1 cellular context compared by ENCODE assay signal in the genomic region with DNA sequence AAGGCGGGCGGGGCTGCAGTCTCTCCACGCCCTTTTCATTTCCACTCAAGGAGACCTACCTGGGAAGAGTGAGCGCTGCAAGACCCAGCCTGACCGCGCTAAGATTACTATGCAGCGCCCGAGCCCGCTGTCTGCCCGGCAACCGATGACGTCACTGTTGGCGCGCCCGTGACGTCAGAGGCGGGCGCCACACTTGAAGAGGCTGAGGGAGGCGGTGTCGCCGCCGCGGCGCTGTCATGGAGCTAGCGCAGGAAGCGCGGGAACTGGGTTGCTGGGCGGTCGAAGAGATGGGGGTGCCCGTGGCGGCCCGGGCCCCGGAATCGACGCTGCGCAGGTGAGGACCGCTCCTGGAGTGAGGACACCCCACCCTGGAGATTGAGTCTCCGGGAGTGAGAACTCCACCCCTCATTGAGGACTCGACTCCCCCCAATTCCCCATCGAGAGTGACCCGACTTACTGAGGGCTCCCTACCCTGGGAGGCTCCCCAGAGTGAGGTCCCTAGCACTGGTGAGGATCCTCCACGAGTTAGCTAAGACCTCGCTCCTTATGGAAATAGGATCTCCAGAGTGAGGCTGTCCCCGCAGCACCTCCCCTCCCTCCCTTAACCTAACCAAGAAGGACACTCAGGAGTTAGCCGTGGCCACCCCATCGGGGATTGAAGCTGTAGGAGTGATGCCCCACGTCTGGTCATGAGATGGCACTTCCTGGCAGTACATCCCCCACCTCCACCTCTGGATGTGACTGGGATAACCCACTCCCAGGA.
A peak's percentile ranks its signal among the peaks of the same experiment; 100 is the strongest.
TF ChIP-seq lines count a peak whose summit lies in the region.

Gene HAUS5, plus strand, starts transcription at position 177 of the 763 bp plus-strand sequence. Its CDS starts 60 bp downstream, at position 237.

TF ChIP-seq in HepG2, 621 proteins besides CTCF, POLR2A, EP300 and RAD21 (continued from another document and continues in another):
- TF ChIP-seq E2F1 (CRISPR knock-in tag; IDR thresholded peaks at IDR 0.05), result peak; percentile 91
- TF ChIP-seq, protein P1, sequence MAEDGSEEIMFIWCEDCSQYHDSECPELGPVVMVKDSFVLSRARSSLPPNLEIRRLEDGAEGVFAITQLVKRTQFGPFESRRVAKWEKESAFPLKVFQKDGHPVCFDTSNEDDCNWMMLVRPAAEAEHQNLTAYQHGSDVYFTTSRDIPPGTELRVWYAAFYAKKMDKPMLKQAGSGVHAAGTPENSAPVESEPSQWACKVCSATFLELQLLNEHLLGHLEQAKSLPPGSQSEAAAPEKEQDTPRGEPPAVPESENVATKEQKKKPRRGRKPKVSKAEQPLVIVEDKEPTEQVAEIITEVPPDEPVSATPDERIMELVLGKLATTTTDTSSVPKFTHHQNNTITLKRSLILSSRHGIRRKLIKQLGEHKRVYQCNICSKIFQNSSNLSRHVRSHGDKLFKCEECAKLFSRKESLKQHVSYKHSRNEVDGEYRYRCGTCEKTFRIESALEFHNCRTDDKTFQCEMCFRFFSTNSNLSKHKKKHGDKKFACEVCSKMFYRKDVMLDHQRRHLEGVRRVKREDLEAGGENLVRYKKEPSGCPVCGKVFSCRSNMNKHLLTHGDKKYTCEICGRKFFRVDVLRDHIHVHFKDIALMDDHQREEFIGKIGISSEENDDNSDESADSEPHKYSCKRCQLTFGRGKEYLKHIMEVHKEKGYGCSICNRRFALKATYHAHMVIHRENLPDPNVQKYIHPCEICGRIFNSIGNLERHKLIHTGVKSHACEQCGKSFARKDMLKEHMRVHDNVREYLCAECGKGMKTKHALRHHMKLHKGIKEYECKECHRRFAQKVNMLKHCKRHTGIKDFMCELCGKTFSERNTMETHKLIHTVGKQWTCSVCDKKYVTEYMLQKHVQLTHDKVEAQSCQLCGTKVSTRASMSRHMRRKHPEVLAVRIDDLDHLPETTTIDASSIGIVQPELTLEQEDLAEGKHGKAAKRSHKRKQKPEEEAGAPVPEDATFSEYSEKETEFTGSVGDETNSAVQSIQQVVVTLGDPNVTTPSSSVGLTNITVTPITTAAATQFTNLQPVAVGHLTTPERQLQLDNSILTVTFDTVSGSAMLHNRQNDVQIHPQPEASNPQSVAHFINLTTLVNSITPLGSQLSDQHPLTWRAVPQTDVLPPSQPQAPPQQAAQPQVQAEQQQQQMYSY (CRISPR knock-in tag; IDR thresholded peaks at IDR 0.05), result no peak
- TF ChIP-seq SAP130 (CRISPR knock-in tag; IDR thresholded peaks at IDR 0.05; ENCODE audit: low read depth), result peak; percentile 98
- no peak for TF ChIP-seq ZNF17 (CRISPR knock-in tag; IDR thresholded peaks at IDR 0.05)
- TF ChIP-seq ZNF343 (CRISPR knock-in tag; IDR thresholded peaks at IDR 0.05), result no peak
- peak; percentile 77; the same call in 1 of the 2 replicates for TF ChIP-seq ZNF563 (CRISPR knock-in tag; IDR thresholded peaks at IDR 0.05)
- TF ChIP-seq, protein P2, sequence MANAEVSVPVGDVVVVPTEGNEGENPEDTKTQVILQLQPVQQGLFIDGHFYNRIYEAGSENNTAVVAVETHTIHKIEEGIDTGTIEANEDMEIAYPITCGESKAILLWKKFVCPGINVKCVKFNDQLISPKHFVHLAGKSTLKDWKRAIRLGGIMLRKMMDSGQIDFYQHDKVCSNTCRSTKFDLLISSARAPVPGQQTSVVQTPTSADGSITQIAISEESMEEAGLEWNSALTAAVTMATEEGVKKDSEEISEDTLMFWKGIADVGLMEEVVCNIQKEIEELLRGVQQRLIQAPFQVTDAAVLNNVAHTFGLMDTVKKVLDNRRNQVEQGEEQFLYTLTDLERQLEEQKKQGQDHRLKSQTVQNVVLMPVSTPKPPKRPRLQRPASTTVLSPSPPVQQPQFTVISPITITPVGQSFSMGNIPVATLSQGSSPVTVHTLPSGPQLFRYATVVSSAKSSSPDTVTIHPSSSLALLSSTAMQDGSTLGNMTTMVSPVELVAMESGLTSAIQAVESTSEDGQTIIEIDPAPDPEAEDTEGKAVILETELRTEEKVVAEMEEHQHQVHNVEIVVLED (CRISPR knock-in tag; IDR thresholded peaks at IDR 0.05; ENCODE audit: borderline replicate concordance), result peak; percentile 75; the same call in 1 of the 2 replicates
- 0 out of 2 replicates have a peak, but pooled peaks have one; percentile 36 for TF ChIP-seq KLF6 (CRISPR knock-in tag; IDR thresholded peaks at IDR 0.05)
- TF ChIP-seq ISL2 (CRISPR knock-in tag; IDR thresholded peaks at IDR 0.05), result 0 out of 2 replicates have a peak, but pooled peaks have one; percentile 33
- no peak for TF ChIP-seq ZNF879 (CRISPR knock-in tag; IDR thresholded peaks at IDR 0.05)
- no peak for TF ChIP-seq ZNF446 (CRISPR knock-in tag; IDR thresholded peaks at IDR 0.05)
- TF ChIP-seq SNRNP70 (IDR thresholded peaks at IDR 0.05; ENCODE audit: low read depth, low read length), result no peak
- TF ChIP-seq GTF2F1 (IDR thresholded peaks at IDR 0.05; ENCODE audit: low read length), result no peak
- TF ChIP-seq SOX13 (IDR thresholded peaks at IDR 0.05), result no peak
- peak in 1 of 2 experiments; percentile 42; a peak in 2 of 4 replicates for TF ChIP-seq SOX13 (CRISPR knock-in tag; conservative IDR thresholded peaks at IDR 0.05 in 1 of 2, IDR thresholded peaks at IDR 0.05 in 1 of 2)
- TF ChIP-seq, protein P3, sequence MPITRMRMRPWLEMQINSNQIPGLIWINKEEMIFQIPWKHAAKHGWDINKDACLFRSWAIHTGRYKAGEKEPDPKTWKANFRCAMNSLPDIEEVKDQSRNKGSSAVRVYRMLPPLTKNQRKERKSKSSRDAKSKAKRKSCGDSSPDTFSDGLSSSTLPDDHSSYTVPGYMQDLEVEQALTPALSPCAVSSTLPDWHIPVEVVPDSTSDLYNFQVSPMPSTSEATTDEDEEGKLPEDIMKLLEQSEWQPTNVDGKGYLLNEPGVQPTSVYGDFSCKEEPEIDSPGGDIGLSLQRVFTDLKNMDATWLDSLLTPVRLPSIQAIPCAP (CRISPR knock-in tag; IDR thresholded peaks at IDR 0.05; ENCODE audit: low read depth), result no peak
- TF ChIP-seq SKIL (CRISPR knock-in tag; IDR thresholded peaks at IDR 0.05; ENCODE audit: borderline replicate concordance), result no peak
- no peak for TF ChIP-seq PAWR (CRISPR knock-in tag; IDR thresholded peaks at IDR 0.05; ENCODE audit: borderline replicate concordance)
- TF ChIP-seq ZNF143 (CRISPR knock-in tag; IDR thresholded peaks at IDR 0.05), result peak; percentile 69
- peak; percentile 92 for TF ChIP-seq SPEN (CRISPR knock-in tag; IDR thresholded peaks at IDR 0.05; ENCODE audit: low read depth)
- TF ChIP-seq AGO2 (optimal IDR thresholded peaks at IDR 0.05; ENCODE audit: low read depth, low read length), result no peak
- TF ChIP-seq, protein P4, sequence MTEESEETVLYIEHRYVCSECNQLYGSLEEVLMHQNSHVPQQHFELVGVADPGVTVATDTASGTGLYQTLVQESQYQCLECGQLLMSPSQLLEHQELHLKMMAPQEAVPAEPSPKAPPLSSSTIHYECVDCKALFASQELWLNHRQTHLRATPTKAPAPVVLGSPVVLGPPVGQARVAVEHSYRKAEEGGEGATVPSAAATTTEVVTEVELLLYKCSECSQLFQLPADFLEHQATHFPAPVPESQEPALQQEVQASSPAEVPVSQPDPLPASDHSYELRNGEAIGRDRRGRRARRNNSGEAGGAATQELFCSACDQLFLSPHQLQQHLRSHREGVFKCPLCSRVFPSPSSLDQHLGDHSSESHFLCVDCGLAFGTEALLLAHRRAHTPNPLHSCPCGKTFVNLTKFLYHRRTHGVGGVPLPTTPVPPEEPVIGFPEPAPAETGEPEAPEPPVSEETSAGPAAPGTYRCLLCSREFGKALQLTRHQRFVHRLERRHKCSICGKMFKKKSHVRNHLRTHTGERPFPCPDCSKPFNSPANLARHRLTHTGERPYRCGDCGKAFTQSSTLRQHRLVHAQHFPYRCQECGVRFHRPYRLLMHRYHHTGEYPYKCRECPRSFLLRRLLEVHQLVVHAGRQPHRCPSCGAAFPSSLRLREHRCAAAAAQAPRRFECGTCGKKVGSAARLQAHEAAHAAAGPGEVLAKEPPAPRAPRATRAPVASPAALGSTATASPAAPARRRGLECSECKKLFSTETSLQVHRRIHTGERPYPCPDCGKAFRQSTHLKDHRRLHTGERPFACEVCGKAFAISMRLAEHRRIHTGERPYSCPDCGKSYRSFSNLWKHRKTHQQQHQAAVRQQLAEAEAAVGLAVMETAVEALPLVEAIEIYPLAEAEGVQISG (CRISPR knock-in tag; IDR thresholded peaks at IDR 0.05), result peak; percentile 80
- peak; percentile 87 for TF ChIP-seq GABPB1 (CRISPR knock-in tag; IDR thresholded peaks at IDR 0.05)
- peak; percentile 100 for TF ChIP-seq ATF7 (IDR thresholded peaks at IDR 0.05)
- TF ChIP-seq ATF7 (CRISPR knock-in tag; IDR thresholded peaks at IDR 0.05), result peak; percentile 99
- no peak for TF ChIP-seq U2AF1 (optimal IDR thresholded peaks at IDR 0.05; ENCODE audit: low read depth, low read length)
- TF ChIP-seq CBFB (CRISPR knock-in tag; IDR thresholded peaks at IDR 0.05), result peak; percentile 59; the same call in 1 of the 2 replicates
- TF ChIP-seq ZHX1 (CRISPR knock-in tag; IDR thresholded peaks at IDR 0.05; ENCODE audit: low read depth), result peak; percentile 92
- TF ChIP-seq ZSCAN29 (CRISPR knock-in tag; conservative IDR thresholded peaks at IDR 0.05), result no peak
- TF ChIP-seq, protein P5, sequence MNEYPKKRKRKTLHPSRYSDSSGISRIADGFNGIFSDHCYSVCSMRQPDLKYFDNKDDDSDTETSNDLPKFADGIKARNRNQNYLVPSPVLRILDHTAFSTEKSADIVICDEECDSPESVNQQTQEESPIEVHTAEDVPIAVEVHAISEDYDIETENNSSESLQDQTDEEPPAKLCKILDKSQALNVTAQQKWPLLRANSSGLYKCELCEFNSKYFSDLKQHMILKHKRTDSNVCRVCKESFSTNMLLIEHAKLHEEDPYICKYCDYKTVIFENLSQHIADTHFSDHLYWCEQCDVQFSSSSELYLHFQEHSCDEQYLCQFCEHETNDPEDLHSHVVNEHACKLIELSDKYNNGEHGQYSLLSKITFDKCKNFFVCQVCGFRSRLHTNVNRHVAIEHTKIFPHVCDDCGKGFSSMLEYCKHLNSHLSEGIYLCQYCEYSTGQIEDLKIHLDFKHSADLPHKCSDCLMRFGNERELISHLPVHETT (CRISPR knock-in tag; conservative IDR thresholded peaks at IDR 0.05), result 0 out of 2 replicates have a peak, but pooled peaks have one; percentile 47
- peak; percentile 61 for TF ChIP-seq ZNF263 (CRISPR knock-in tag; IDR thresholded peaks at IDR 0.05)
- peak; percentile 76; the same call in 1 of the 2 replicates for TF ChIP-seq PRDM10 (CRISPR knock-in tag; IDR thresholded peaks at IDR 0.05; ENCODE audit: low read depth)
- peak; percentile 74; the same call in 1 of the 2 replicates for TF ChIP-seq ZFP90 (CRISPR knock-in tag; IDR thresholded peaks at IDR 0.05; ENCODE audit: borderline replicate concordance)
